Comparison of ENCODE assay signal across 1 cellular context in genomic region chr20:44023515-44024371, GRCh38.
TF ChIP-seq lines count a peak whose summit lies in the region.

No MANE protein-coding gene starts in this region.

TF ChIP-seq in H1, 55 proteins besides CTCF, POLR2A, EP300 and RAD21 (continued from another document):
- TF ChIP-seq USF2 (IDR thresholded peaks at IDR 0.05; ENCODE audit: low read length) (no peak), BCL11A (IDR thresholded peaks at IDR 0.05; ENCODE audit: low read depth in 2 of 2, low read length in 2 of 2) (no peak), SP4 (IDR thresholded peaks at IDR 0.05; ENCODE audit: low read length) (no peak), MAX (IDR thresholded peaks at IDR 0.05) (no peak), E2F6 (IDR thresholded peaks at IDR 0.05) (no peak), CHD2 (IDR thresholded peaks at IDR 0.05; ENCODE audit: low read length) (no peak), RBBP5 (IDR thresholded peaks at IDR 0.05; ENCODE audit: borderline replicate concordance, low read depth, low read length) (no peak), JUND (IDR thresholded peaks at IDR 0.05; ENCODE audit: low read length) (no peak), BRCA1 (IDR thresholded peaks at IDR 0.05; ENCODE audit: low read depth, low read length) (no peak)
TF ChIP-seq in H1: peak in this region for 0.
